In genomic region chr19:21143428-21143827, GRCh38 we compare ENCODE assay signal across 13 cellular contexts. TPM values are rescaled to one million over a fixed set of nuclear protein-coding genes. Genes with fewer than 3 reads are reported as not detected.
DNase-seq lines count a peak whose midpoint lies in the region; ATAC-seq, FAIRE-seq and TF ChIP-seq lines count a peak whose summit lies in the region.
"Had no signal": no experiment of that assay in that cellular context is flagged by ENCODE, and none has a peak within 500 bp of the region (broad histone marks: within the 10 kb centered on the region; RNA-seq: fewer than 3 reads in every experiment).

No MANE protein-coding gene starts in this region.

- no peaks in the 10 kb centered on the region for H3K4me1 ChIP-seq in hepatocyte (ENCODE audit: insufficient read depth)
- H3K4me1 ChIP-seq in smooth muscle cell (ENCODE audit: low read depth) = peaks cover 7% of the 10 kb centered on the region

- no peak overlapping the region for H3K27ac Mint-ChIP-seq in activated CD4-positive, alpha-beta memory T cell treated with anti-CD3 and anti-CD28 coated beads for 36 hours

- peaks cover 39% of the 10 kb centered on the region for H3K4me1 Mint-ChIP-seq in activated T-cell treated with anti-CD3 and anti-CD28 coated beads, Interleukin-2, amount 50 U/mL, for 4 hours (ENCODE audit: low read depth)
- H3K4me1 Mint-ChIP-seq in activated CD4-positive, alpha-beta memory T cell treated with anti-CD3 and anti-CD28 coated beads for 36 hours (ENCODE audit: low read depth) = peaks cover 45% of the 10 kb centered on the region

- H3K4me3 Mint-ChIP-seq in activated T-cell treated with anti-CD3 and anti-CD28 coated beads, Interleukin-2, amount 50 U/mL, for 4 hours = peak overlapping the region; percentile 29
- H3K4me3 Mint-ChIP-seq in activated CD4-positive, alpha-beta memory T cell treated with anti-CD3 and anti-CD28 coated beads for 36 hours = peak overlapping the region; percentile 41

- H3K4me2 ChIP-seq in hepatocyte = peak overlapping the region; percentile 83
- H3K4me2 ChIP-seq in smooth muscle cell = peak overlapping the region; percentile 96

- 89% methylated on average over 5 of the region's 5 CpGs for WGBS in hepatocyte (ENCODE audit: low lambda C conversion rate, missing lambda C conversion rate)
- 85% methylated on average over 5 of the region's 5 CpGs for WGBS in smooth muscle cell (ENCODE audit: low lambda C conversion rate)

- no peak for ATAC-seq in activated T-cell treated with anti-CD3 and anti-CD28 coated beads, Interleukin-2, amount 50 U/mL, for 4 hours
- ATAC-seq: heart left ventricle had no signal

- no peaks in the 10 kb centered on the region for H3F3A ChIP-seq in smooth muscle cell (ENCODE audit: low read depth)

- TF ChIP-seq CTCF in hepatocyte (IDR thresholded peaks at IDR 0.05; ENCODE audit: poor library complexity) (no peak), smooth muscle cell (IDR thresholded peaks at IDR 0.05; ENCODE audit: borderline replicate concordance, insufficient read depth, poor library complexity, severe bottlenecking) (no peak)

- no peak for DNase-seq in activated T-cell treated with anti-CD3 and anti-CD28 coated beads, Interleukin-2, amount 50 U/mL, for 4 hours
- DNase-seq in activated T-cell treated with anti-CD3 and anti-CD28 coated beads for 4 hours (no peak), hepatocyte (ENCODE audit: low spot score) (no peak), smooth muscle cell (lab: John Stamatoyannopoulos, UW; ENCODE audit: unreplicated experiment) (no peak), C1 segment of cervical spinal cord (lab: John Stamatoyannopoulos, UW) (no peak), COLO668 (lab: John Stamatoyannopoulos, UW; ENCODE audit: unreplicated experiment) (no peak), frontal cortex (ENCODE audit: low spot score in 2 of 2) (no peak)
- no peak for DNase-seq in activated CD4-positive, alpha-beta memory T cell treated with anti-CD3 and anti-CD28 coated beads for 36 hours
- DNase-seq: activated gamma-delta T cell; GDM1; heart left ventricle; NCI-H146; stimulated activated CD4-positive, alpha-beta T cell treated with anti-CD3 and anti-CD28 coated beads, Interleukin-15, amount 100 ng/mL, for 24 hours had no signal

- POLR2A ChIA-PET in activated CD4-positive, alpha-beta memory T cell treated with anti-CD3 and anti-CD28 coated beads for 36 hours (lab: Charles Lee) = interaction anchor here (2.2 kb wide), 1 partner anchor 122 kb away, joined by 12 read pairs; the partner anchor contains the start of gene ZNF430

- intact Hi-C loops in activated CD4-positive, alpha-beta memory T cell treated with anti-CD3 and anti-CD28 coated beads for 36 hours (cut with micrococcal nuclease) = loop anchor here (2.0 to 5.0 kb wide), 2 partner anchors 121 to 221 kb away; partner anchors contain the start of gene ZNF85

- no peaks in the 10 kb centered on the region for H3K36me3 ChIP-seq in hepatocyte (replicated peaks; ENCODE audit: insufficient read depth, low read depth)
- peaks cover 24% of the 10 kb centered on the region for H3K36me3 ChIP-seq in smooth muscle cell (ENCODE audit: low read depth)

- no peaks in the 10 kb centered on the region for H3K27me3 Mint-ChIP-seq in activated T-cell treated with anti-CD3 and anti-CD28 coated beads, Interleukin-2, amount 50 U/mL, for 4 hours (ENCODE audit: low read depth)
- H3K27me3 Mint-ChIP-seq in activated CD4-positive, alpha-beta memory T cell treated with anti-CD3 and anti-CD28 coated beads for 36 hours = no peaks in the 10 kb centered on the region

- CTCF ChIA-PET in activated CD4-positive, alpha-beta memory T cell treated with anti-CD3 and anti-CD28 coated beads for 36 hours (lab: Charles Lee) = no interaction called here

- no peaks in the 10 kb centered on the region for H3K9me2 ChIP-seq in hepatocyte (replicated peaks; ENCODE audit: insufficient read depth)

- H4K20me1 ChIP-seq in hepatocyte (ENCODE audit: insufficient read depth, poor library complexity, severe bottlenecking) (no peaks in the 10 kb centered on the region), smooth muscle cell (ENCODE audit: low read depth) (no peaks in the 10 kb centered on the region)

- H3K9ac ChIP-seq in smooth muscle cell (ENCODE audit: low read depth) = peak overlapping the region; percentile 93

- H3K79me2 ChIP-seq in hepatocyte = peaks cover 45% of the 10 kb centered on the region
- peaks cover 42% of the 10 kb centered on the region for H3K79me2 ChIP-seq in smooth muscle cell (ENCODE audit: low read depth)

- FAIRE-seq in frontal cortex (lab: Jason Lieb, UNC) = no peak

- H3K27me3 ChIP-seq in hepatocyte = no peaks in the 10 kb centered on the region
- H3K27me3 ChIP-seq in smooth muscle cell (ENCODE audit: low read depth) = no peaks in the 10 kb centered on the region
- H3K27me3 ChIP-seq: heart left ventricle had no signal

- H3K36me3 Mint-ChIP-seq in activated T-cell treated with anti-CD3 and anti-CD28 coated beads, Interleukin-2, amount 50 U/mL, for 4 hours (ENCODE audit: insufficient read depth) = peaks cover 27% of the 10 kb centered on the region
- H3K36me3 Mint-ChIP-seq in activated CD4-positive, alpha-beta memory T cell treated with anti-CD3 and anti-CD28 coated beads for 36 hours = peaks cover 47% of the 10 kb centered on the region

- no peak overlapping the region for H3K4me3 ChIP-seq in hepatocyte
- peak overlapping the region; percentile 96 for H3K4me3 ChIP-seq in smooth muscle cell

- H3K9me3 Mint-ChIP-seq in activated T-cell treated with anti-CD3 and anti-CD28 coated beads, Interleukin-2, amount 50 U/mL, for 4 hours = no peaks in the 10 kb centered on the region
- no peaks in the 10 kb centered on the region for H3K9me3 Mint-ChIP-seq in activated CD4-positive, alpha-beta memory T cell treated with anti-CD3 and anti-CD28 coated beads for 36 hours

- H3K9me3 ChIP-seq in hepatocyte (ENCODE audit: low read depth) = no peaks in the 10 kb centered on the region
- H3K9me3 ChIP-seq in smooth muscle cell (replicated peaks; ENCODE audit: low read depth) = no peaks in the 10 kb centered on the region

- H2AFZ ChIP-seq in hepatocyte (no peak overlapping the region), smooth muscle cell (ENCODE audit: low read depth) (no peak overlapping the region)

- no peak overlapping the region for H3K27ac ChIP-seq in hepatocyte
- peak overlapping the region; percentile 78 for H3K27ac ChIP-seq in smooth muscle cell (ENCODE audit: low read depth)

RNA-seq across cellular contexts. Expression of gene ZNF431, which starts 1.6 kb away (rescaled TPM):
- 10 to 100 TPM in 1 of 3 donors, 1 to 10 TPM in 2; 9.0 to 10.4 (median 9.8) TPM for total RNA-seq in activated T-cell treated with anti-CD3 and anti-CD28 coated beads, Interleukin-2, amount 50 U/mL, for 4 hours
- total RNA-seq in activated CD4-positive, alpha-beta memory T cell treated with anti-CD3 and anti-CD28 coated beads for 36 hours = 10 to 100 TPM; 16.9 to 17.1 TPM
- 11.4 and 15.0 TPM in 2 replicates for total RNA-seq in hepatocyte
- 5.8 and 8.8 TPM in 2 replicates for polyA plus RNA-seq in hepatocyte
- total RNA-seq in smooth muscle cell = 13.9 and 14.7 TPM in 2 replicates
- 5.2 and 9.2 TPM in 2 replicates for polyA plus RNA-seq in smooth muscle cell
- total RNA-seq in frontal cortex = 25.7 TPM
